8 cellular contexts compared by ENCODE assay signal in genomic region chr2:202375611-202376408, GRCh38. TPM values are rescaled to one million over a fixed set of nuclear protein-coding genes. Genes with fewer than 3 reads are reported as not detected.
DNase-seq lines count a peak whose midpoint lies in the region; ATAC-seq and TF ChIP-seq lines count a peak whose summit lies in the region.

Gene BMPR2 (plus strand): TSS chr2:202376327. CDS start chr2:202377475, 1,148 bp downstream.

- no peaks in the 10 kb centered on the region for H3K27me3 Mint-ChIP-seq in activated naive CD8-positive, alpha-beta T cell treated with anti-CD3 and anti-CD28 coated beads for 36 hours
- H3K27me3 Mint-ChIP-seq in osteocyte (ENCODE audit: unreplicated experiment): no peaks in the 10 kb centered on the region

- H3K4me1 Mint-ChIP-seq in activated naive CD8-positive, alpha-beta T cell treated with anti-CD3 and anti-CD28 coated beads for 36 hours: peaks cover 34% of the 10 kb centered on the region
- peaks cover 26% of the 10 kb centered on the region for H3K4me1 Mint-ChIP-seq in osteocyte (ENCODE audit: unreplicated experiment)

- ATAC-seq in HG02571 (IDR thresholded peaks at IDR 0.05; ENCODE audit: unreplicated experiment): peak; percentile 72
- ATAC-seq in SK-N-SH treated with all-trans-retinoic acid at 6 μM for 48 hours: peak; percentile 77
- ATAC-seq in thoracic aorta (ENCODE audit: insufficient number of reproducible peaks, low FRiP score, low read depth): peak; percentile 66

- H3K9me3 Mint-ChIP-seq in activated naive CD8-positive, alpha-beta T cell treated with anti-CD3 and anti-CD28 coated beads for 36 hours: no peaks in the 10 kb centered on the region
- no peaks in the 10 kb centered on the region for H3K9me3 Mint-ChIP-seq in osteocyte (ENCODE audit: unreplicated experiment)

- peak; percentile 90 for DNase-seq in GM06990 (ENCODE audit: extremely low read depth, insufficient read length)
- DNase-seq in NCI-H1048 (lab: John Stamatoyannopoulos, UW): peak; percentile 74
- DNase-seq in activated naive CD8-positive, alpha-beta T cell treated with anti-CD3 and anti-CD28 coated beads for 36 hours: peak; percentile 89
- peak; percentile 60 to 94 (median 87) for DNase-seq in head of caudate nucleus
- peak; percentile 98 for DNase-seq in osteocyte (ENCODE audit: extremely low spot score, unreplicated experiment)
- DNase-seq in thoracic aorta (ENCODE audit: low spot score): peak; percentile 39

- peaks cover 1% of the 10 kb centered on the region for H3K36me3 Mint-ChIP-seq in activated naive CD8-positive, alpha-beta T cell treated with anti-CD3 and anti-CD28 coated beads for 36 hours
- peaks cover 4% of the 10 kb centered on the region for H3K36me3 Mint-ChIP-seq in osteocyte (ENCODE audit: unreplicated experiment)

- H3K27ac ChIP-seq in thoracic aorta: peak within 1 kb of the TSS; percentile 95 to 98

- no peak for TF ChIP-seq CTCF in GM06990 (IDR thresholded peaks at IDR 0.05; ENCODE audit: insufficient read depth, low read length, poor library complexity, severe bottlenecking)
- TF ChIP-seq CTCF in osteocyte (IDR thresholded peaks at IDR 0.05): no peak
- TF ChIP-seq CTCF in thoracic aorta (IDR thresholded peaks at IDR 0.05): no peak

- peaks cover 2 to 22% of the 10 kb centered on the region in 2 donors for H3K4me1 ChIP-seq in thoracic aorta (ENCODE audit: control insufficient read depth in 1 of 2, low read depth in 2 of 2)

- H3K4me3 Mint-ChIP-seq in activated naive CD8-positive, alpha-beta T cell treated with anti-CD3 and anti-CD28 coated beads for 36 hours: peak within 1 kb of the TSS; percentile 97
- H3K4me3 Mint-ChIP-seq in osteocyte (ENCODE audit: unreplicated experiment): peak within 1 kb of the TSS; percentile 99

- intact Hi-C loops in head of caudate nucleus (cut with DNase I): loop anchor here (10.0 kb wide), 2 partner anchors 111 to 259 kb away; partner anchors contain the start of genes FAM117B and NOP58

- H3K4me3 ChIP-seq in GM06990 (replicated peaks; ENCODE audit: low read depth, low read length) (peak within 1 kb of the TSS; percentile 94), thoracic aorta (peak within 1 kb of the TSS; percentile 98)

- no peaks in the 10 kb centered on the region for H3K36me3 ChIP-seq in GM06990 (ENCODE audit: control insufficient read depth, insufficient read depth, low read length)
- H3K36me3 ChIP-seq in thoracic aorta: no peaks in the 10 kb centered on the region

- peak within 1 kb of the TSS; percentile 86 for H3K27ac Mint-ChIP-seq in activated naive CD8-positive, alpha-beta T cell treated with anti-CD3 and anti-CD28 coated beads for 36 hours
- H3K27ac Mint-ChIP-seq in osteocyte (ENCODE audit: unreplicated experiment): peak within 1 kb of the TSS; percentile 99

- H3K9me3 ChIP-seq in thoracic aorta: no peaks in the 10 kb centered on the region

- no peaks in the 10 kb centered on the region for H3K27me3 ChIP-seq in GM06990 (replicated peaks; ENCODE audit: control insufficient read depth, insufficient read depth, low read length)
- H3K27me3 ChIP-seq in thoracic aorta (replicated peaks; ENCODE audit: insufficient read depth): no peaks in the 10 kb centered on the region

TF ChIP-seq in SK-N-SH treated with all-trans-retinoic acid at 6 μM for 48 hours, 23 proteins besides CTCF, POLR2A, EP300 and RAD21:
- TF ChIP-seq GLIS3 (CRISPR knock-in tag; IDR thresholded peaks at IDR 0.05) (no peak), SNAI2 (CRISPR knock-in tag; IDR thresholded peaks at IDR 0.05) (no peak), RARB (CRISPR knock-in tag; IDR thresholded peaks at IDR 0.05) (no peak), ZNF565 (CRISPR knock-in tag; conservative IDR thresholded peaks at IDR 0.05; ENCODE audit: low read depth) (no peak), ZC3H10 (CRISPR knock-in tag; IDR thresholded peaks at IDR 0.05) (no peak), BACH2 (CRISPR knock-in tag; IDR thresholded peaks at IDR 0.05; ENCODE audit: borderline replicate concordance) (no peak), ZNF8 (CRISPR knock-in tag; IDR thresholded peaks at IDR 0.05) (no peak), TSHZ2 (CRISPR knock-in tag; IDR thresholded peaks at IDR 0.05) (no peak), CREB5 (CRISPR knock-in tag; IDR thresholded peaks at IDR 0.05; ENCODE audit: low read depth) (no peak), TCF4 (CRISPR knock-in tag; IDR thresholded peaks at IDR 0.05; ENCODE audit: borderline replicate concordance) (no peak), ZNF70 (CRISPR knock-in tag; IDR thresholded peaks at IDR 0.05) (no peak), ESRRG (CRISPR knock-in tag; IDR thresholded peaks at IDR 0.05) (no peak), CSRNP3 (CRISPR knock-in tag; IDR thresholded peaks at IDR 0.05) (no peak), PPARA (CRISPR knock-in tag; IDR thresholded peaks at IDR 0.05; ENCODE audit: borderline replicate concordance) (no peak), OSR1 (CRISPR knock-in tag; IDR thresholded peaks at IDR 0.05) (no peak)
- TF ChIP-seq, protein P1, sequence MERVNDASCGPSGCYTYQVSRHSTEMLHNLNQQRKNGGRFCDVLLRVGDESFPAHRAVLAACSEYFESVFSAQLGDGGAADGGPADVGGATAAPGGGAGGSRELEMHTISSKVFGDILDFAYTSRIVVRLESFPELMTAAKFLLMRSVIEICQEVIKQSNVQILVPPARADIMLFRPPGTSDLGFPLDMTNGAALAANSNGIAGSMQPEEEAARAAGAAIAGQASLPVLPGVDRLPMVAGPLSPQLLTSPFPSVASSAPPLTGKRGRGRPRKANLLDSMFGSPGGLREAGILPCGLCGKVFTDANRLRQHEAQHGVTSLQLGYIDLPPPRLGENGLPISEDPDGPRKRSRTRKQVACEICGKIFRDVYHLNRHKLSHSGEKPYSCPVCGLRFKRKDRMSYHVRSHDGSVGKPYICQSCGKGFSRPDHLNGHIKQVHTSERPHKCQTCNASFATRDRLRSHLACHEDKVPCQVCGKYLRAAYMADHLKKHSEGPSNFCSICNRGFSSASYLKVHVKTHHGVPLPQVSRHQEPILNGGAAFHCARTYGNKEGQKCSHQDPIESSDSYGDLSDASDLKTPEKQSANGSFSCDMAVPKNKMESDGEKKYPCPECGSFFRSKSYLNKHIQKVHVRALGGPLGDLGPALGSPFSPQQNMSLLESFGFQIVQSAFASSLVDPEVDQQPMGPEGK (CRISPR knock-in tag; IDR thresholded peaks at IDR 0.05; ENCODE audit: borderline replicate concordance): no peak

RNA-seq across cellular contexts. Expression of gene BMPR2, which starts in this region (rescaled TPM):
- total RNA-seq in activated naive CD8-positive, alpha-beta T cell treated with anti-CD3 and anti-CD28 coated beads for 36 hours: 1 to 10 TPM; 8.3 TPM
- total RNA-seq in osteocyte: 90.6 and 92.3 TPM in 2 replicates
- total RNA-seq in thoracic aorta: 100 to 1,000 TPM in 1 of 2 donors, 10 to 100 TPM in 1; 65.9 to 111 TPM

Comparison
In these comparisons a context has a peak if more than half of its experiments do, and no peak if none do; other contexts are left out.
1. Peak in every context shown above with its lines: DNase-seq, ATAC-seq, H3K4me3 ChIP-seq and H3K27ac ChIP-seq.
2. DNase-seq: peak in every context shown above with its lines; median percentile 98 in osteocyte; 90 in GM06990; 89 in activated naive CD8-positive, alpha-beta T cell treated with anti-CD3 and anti-CD28 coated beads for 36 hours; 87 in head of caudate nucleus; 74 in NCI-H1048; 39 in thoracic aorta.